In the genomic region with DNA sequence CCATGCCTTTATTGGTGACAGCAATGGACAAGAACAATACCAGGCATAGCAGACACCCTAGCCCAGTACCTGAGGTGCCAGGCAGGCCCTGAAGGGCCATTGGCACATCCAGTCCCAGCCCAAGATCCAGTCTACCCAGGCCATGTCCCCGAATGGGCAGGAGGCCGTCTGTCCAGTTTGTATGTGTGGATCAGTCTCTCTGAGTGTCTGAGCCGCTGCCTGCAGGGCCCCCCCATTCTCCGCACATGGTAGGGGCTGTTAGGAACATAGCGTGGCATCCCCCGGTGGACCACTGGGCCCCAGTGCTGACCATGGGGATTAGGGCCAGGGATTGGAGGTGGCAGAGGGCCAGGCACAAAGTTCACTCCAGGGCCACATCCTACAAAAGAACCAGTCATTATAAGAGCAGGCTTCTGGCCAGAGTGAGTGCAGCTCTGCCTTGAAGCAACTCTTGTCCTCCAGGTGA, we compare ENCODE assay signal across 30 cellular contexts. TPM values are rescaled to one million over a fixed set of nuclear protein-coding genes. Genes with fewer than 3 reads are reported as not detected.
"Had no signal": no experiment of that assay in that cellular context is flagged by ENCODE, and none has a peak within 500 bp of the region (broad histone marks: within the 10 kb centered on the region; RNA-seq: fewer than 3 reads in every experiment).

No MANE protein-coding gene starts in this region.

- H3K4me2 ChIP-seq: neural progenitor cell had no signal

- H3K27ac ChIP-seq: dorsolateral prefrontal cortex, epithelial cell of prostate, gastrocnemius medialis, lower lobe of right lung, neural progenitor cell, prostate gland, right atrium auricular region, sigmoid colon, thoracic aorta, tibial nerve, upper lobe of left lung had no signal

- H3K4me3 Mint-ChIP-seq: memory B cell; mesothelial cell of epicardium; natural killer cell treated with Interleukin-12 subunit alpha and Interleukin-12 subunit beta and Interleukin-15 and Interleukin-18, amount 100 ng/mL, for 72 hours; neural progenitor cell; stimulated activated naive B cell treated with anti-CD40 and anti-IgM and Interleukin-4, amounts not matched to agents 10 μg/mL and 1 μg/mL and 100 μg/mL, for 72 hours; stimulated activated naive CD8-positive, alpha-beta T cell treated with anti-CD3 and anti-CD28 coated beads, Interleukin-15, Interleukin-2, amounts not matched to agents 100 ng/mL and 50 ng/mL, for 24 hours had no signal

- H3K9me3 Mint-ChIP-seq: memory B cell; mesothelial cell of epicardium; naive B cell; natural killer cell treated with Interleukin-12 subunit alpha and Interleukin-12 subunit beta and Interleukin-15 and Interleukin-18, amount 100 ng/mL, for 72 hours; neural progenitor cell had no signal

- H3K27ac Mint-ChIP-seq: memory B cell; mesothelial cell of epicardium; natural killer cell treated with Interleukin-12 subunit alpha and Interleukin-12 subunit beta and Interleukin-15 and Interleukin-18, amount 100 ng/mL, for 72 hours; neural progenitor cell; stimulated activated naive B cell treated with anti-CD40 and anti-IgM and Interleukin-4, amounts not matched to agents 10 μg/mL and 1 μg/mL and 100 μg/mL, for 72 hours; stimulated activated naive CD8-positive, alpha-beta T cell treated with anti-CD3 and anti-CD28 coated beads, Interleukin-15, Interleukin-2, amounts not matched to agents 100 ng/mL and 50 ng/mL, for 24 hours had no signal

- DNase-seq: dorsolateral prefrontal cortex; effector CD4-positive, alpha-beta T cell; foreskin fibroblast; gastrocnemius medialis; left ventricle myocardium superior; lower lobe of right lung; mucosa of descending colon; naive B cell; sigmoid colon; stimulated activated CD4-positive, alpha-beta T cell treated with anti-CD3 and anti-CD28 coated beads, Interleukin-2, amount 100 ng/mL, for 24 hours; stimulated activated CD4-positive, alpha-beta T cell treated with anti-CD3 and anti-CD28 coated beads, Interleukin-4, amount 100 ng/mL, for 24 hours; stimulated activated naive B cell treated with anti-CD40 and anti-IgM and Interleukin-4, amounts not matched to agents 10 μg/mL and 1 μg/mL and 100 μg/mL, for 72 hours had no signal

- H3K4me3 ChIP-seq: dorsolateral prefrontal cortex, gastrocnemius medialis, lower lobe of right lung, mucosa of descending colon, neural progenitor cell, prostate gland, right atrium auricular region, sigmoid colon, thoracic aorta, tibial nerve, upper lobe of left lung had no signal

- H3K27me3 ChIP-seq: gastrocnemius medialis, neural progenitor cell, right atrium auricular region, sigmoid colon, tibial nerve, upper lobe of left lung had no signal

- H2AFZ ChIP-seq: neural progenitor cell had no signal

- H3K27me3 Mint-ChIP-seq: memory B cell; naive B cell; natural killer cell treated with Interleukin-12 subunit alpha and Interleukin-12 subunit beta and Interleukin-15 and Interleukin-18, amount 100 ng/mL, for 72 hours; stimulated activated naive B cell treated with anti-CD40 and anti-IgM and Interleukin-4, amounts not matched to agents 10 μg/mL and 1 μg/mL and 100 μg/mL, for 72 hours; stimulated activated naive CD8-positive, alpha-beta T cell treated with anti-CD3 and anti-CD28 coated beads, Interleukin-15, Interleukin-2, amounts not matched to agents 100 ng/mL and 50 ng/mL, for 24 hours had no signal

- H3K9me3 ChIP-seq: gastrocnemius medialis, lower lobe of right lung, mucosa of descending colon, prostate gland, right atrium auricular region, sigmoid colon, thoracic aorta, tibial nerve, upper lobe of left lung had no signal

- H3K4me1 ChIP-seq: neural progenitor cell had no signal

- H3K9ac ChIP-seq: neural progenitor cell had no signal

- H3K36me3 ChIP-seq: gastrocnemius medialis, neural progenitor cell, prostate gland, right atrium auricular region, thoracic aorta had no signal

- ATAC-seq: esophagus mucosa; gastrocnemius medialis; left ventricle myocardium superior; lower lobe of right lung; mucosa of descending colon; natural killer cell treated with Interleukin-12 subunit alpha and Interleukin-12 subunit beta and Interleukin-15 and Interleukin-18, amount 100 ng/mL, for 72 hours; stimulated activated naive B cell treated with anti-CD40 and anti-IgM and Interleukin-4, amounts not matched to agents 10 μg/mL and 1 μg/mL and 100 μg/mL, for 72 hours had no signal

- FAIRE-seq: colon, keratinocyte, urothelium cell line had no signal

RNA-seq across cellular contexts. Expression of a gene that starts 19.2 kb away (rescaled TPM):
- total RNA-seq: dorsolateral prefrontal cortex; esophagus mucosa; gastrocnemius medialis; glomerular endothelial cell; left ventricle myocardium superior; lower lobe of right lung; mesothelial cell of epicardium; mucosa of descending colon; natural killer cell treated with Interleukin-12 subunit alpha and Interleukin-12 subunit beta and Interleukin-15 and Interleukin-18, amount 100 ng/mL, for 72 hours; osteocyte; prostate gland; right atrium auricular region; skeletal muscle tissue; thoracic aorta; tibial nerve; upper lobe of left lung had no signal
- polyA plus RNA-seq: keratinocyte, sigmoid colon had no signal

RNA-seq across cellular contexts. Expression of a gene that starts 20.6 kb away (rescaled TPM):
- total RNA-seq: dorsolateral prefrontal cortex; esophagus mucosa; gastrocnemius medialis; glomerular endothelial cell; left ventricle myocardium superior; lower lobe of right lung; mesothelial cell of epicardium; mucosa of descending colon; natural killer cell treated with Interleukin-12 subunit alpha and Interleukin-12 subunit beta and Interleukin-15 and Interleukin-18, amount 100 ng/mL, for 72 hours; osteocyte; right atrium auricular region; sigmoid colon; skeletal muscle tissue; thoracic aorta; tibial nerve; upper lobe of left lung had no signal
- polyA plus RNA-seq: keratinocyte had no signal

RNA-seq across cellular contexts. Expression of a gene that starts 34.9 kb away (rescaled TPM):
- total RNA-seq: thoracic aorta had no signal
- polyA plus RNA-seq: keratinocyte had no signal
